ENCODE assay signal across 10 cellular contexts in genomic region chr9:95325221-95325620, GRCh38.
"Had no signal": no experiment of that assay in that cellular context is flagged by ENCODE, and none has a peak within 500 bp of the region (broad histone marks: within the 10 kb centered on the region; RNA-seq: fewer than 3 reads in every experiment).

No MANE protein-coding gene starts in this region.

- H3K4me1 ChIP-seq: HAP-1 had no signal

- DNase-seq: GM23248, GOT3, H7, H9, HCEC 1CT, HFFc6 had no signal

- H3K9ac ChIP-seq: GM23248 had no signal

- H3K4me3 Mint-ChIP-seq: GM23338, H9, HFFc6 had no signal

- H3K27ac Mint-ChIP-seq: GM23338, H9, HFFc6 had no signal

- FAIRE-seq: H1 had no signal

- H3K4me3 ChIP-seq: GM23248, GM23338, HAP-1 had no signal

- H3K4me2 ChIP-seq: GM23338 had no signal

- ATAC-seq: GM23338, HCT116 had no signal

- H3K27ac ChIP-seq: GM23248 had no signal

- H3K36me3 ChIP-seq: HAP-1 had no signal
